Comparison of ENCODE assay signal across 26 cellular contexts in the genomic region with DNA sequence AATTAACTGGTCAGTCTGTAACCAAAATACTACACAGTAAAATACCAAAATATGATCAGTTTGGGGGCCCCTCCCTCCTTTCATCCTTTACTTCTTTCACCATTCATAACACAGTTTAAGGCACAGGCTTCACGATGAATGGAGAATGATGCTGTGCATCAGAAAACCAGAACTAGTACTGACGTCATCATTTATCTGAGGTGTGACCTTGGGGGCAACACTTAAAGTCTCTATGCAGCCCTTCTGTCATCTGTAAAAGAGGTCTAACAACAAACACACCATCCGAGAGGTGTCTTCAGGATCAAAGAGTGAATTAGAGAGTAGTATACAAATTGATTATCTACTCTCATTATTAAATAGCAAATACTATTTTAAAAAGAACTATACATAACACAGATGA.
DNase-seq lines count a peak whose midpoint lies in the region; ATAC-seq and TF ChIP-seq lines count a peak whose summit lies in the region.
"Had no signal": no experiment of that assay in that cellular context is flagged by ENCODE, and none has a peak within 500 bp of the region (broad histone marks: within the 10 kb centered on the region; RNA-seq: fewer than 3 reads in every experiment).

No MANE protein-coding gene starts in this region.

- H3K36me3 ChIP-seq in OCI-LY7 (ENCODE audit: insufficient read depth, low read length) (peaks cover 17% of the 10 kb centered on the region), BE2C (no peaks in the 10 kb centered on the region)
- H3K36me3 ChIP-seq: right atrium auricular region, thoracic aorta had no signal

- BruUV-seq in OCI-LY7 (replicated peaks; lab: Mats Ljungman, UMichigan): no TSS peak

- H3K9me3 ChIP-seq in OCI-LY7 (ENCODE audit: low read length): peaks cover 7% of the 10 kb centered on the region; the same call in 1 of the 2 replicates
- H3K9me3 ChIP-seq in BE2C: no peaks in the 10 kb centered on the region
- H3K9me3 ChIP-seq: Caco-2, thoracic aorta had no signal

- no peaks in the 10 kb centered on the region for H3K27me3 ChIP-seq in BE2C
- H3K27me3 ChIP-seq: foreskin keratinocyte, right atrium auricular region had no signal

- peaks cover 63% of the 10 kb centered on the region for H3K79me2 ChIP-seq in OCI-LY7 (ENCODE audit: insufficient read depth, low read depth, low read length)

- H3K27ac ChIP-seq in OCI-LY7 (ENCODE audit: low read depth, low read length, poor library complexity, severe bottlenecking): peak overlapping the region; percentile 97
- H3K27ac ChIP-seq: dorsolateral prefrontal cortex, foreskin keratinocyte, HL-60, right atrium auricular region, thoracic aorta had no signal

- TF ChIP-seq CTCF in OCI-LY7 (conservative IDR thresholded peaks at IDR 0.05; ENCODE audit: low read length) (no peak), BE2C (IDR thresholded peaks at IDR 0.05; ENCODE audit: low read depth, low read length) (no peak)

- ATAC-seq in activated naive CD8-positive, alpha-beta T cell treated with anti-CD3 and anti-CD28 coated beads, Interleukin-2, amount 10 ng/mL, durations not matched to agents 7 days and 5 days (ENCODE audit: low read depth): no peak
- ATAC-seq in GM18870 (IDR thresholded peaks at IDR 0.05; ENCODE audit: unreplicated experiment): no peak
- ATAC-seq in GM19328 (IDR thresholded peaks at IDR 0.05; ENCODE audit: unreplicated experiment): no peak
- ATAC-seq in HG02759 (IDR thresholded peaks at IDR 0.05; ENCODE audit: unreplicated experiment): no peak
- ATAC-seq: foreskin keratinocyte, PC-3 had no signal

- CTCF ChIA-PET in OCI-LY7 (lab: Charles Lee; ENCODE audit: unreplicated experiment): no interaction called here

- H3K36me3 Mint-ChIP-seq in activated naive CD4-positive, alpha-beta T cell treated with anti-CD3 and anti-CD28 coated beads, Interleukin-2, amount 50 U/mL, for 24 hours: peaks cover 15% of the 10 kb centered on the region
- H3K36me3 Mint-ChIP-seq in activated naive CD8-positive, alpha-beta T cell treated with anti-CD3 and anti-CD28 coated beads, Interleukin-2, amount 10 ng/mL, durations not matched to agents 7 days and 5 days: peaks cover 30% of the 10 kb centered on the region

- H3K4me1 Mint-ChIP-seq in activated naive CD4-positive, alpha-beta T cell treated with anti-CD3 and anti-CD28 coated beads, Interleukin-2, amount 50 U/mL, for 24 hours: peaks cover 89% of the 10 kb centered on the region
- peaks cover 63% of the 10 kb centered on the region for H3K4me1 Mint-ChIP-seq in activated naive CD8-positive, alpha-beta T cell treated with anti-CD3 and anti-CD28 coated beads, Interleukin-2, amount 10 ng/mL, durations not matched to agents 7 days and 5 days

- H3K4me1 ChIP-seq in OCI-LY7 (ENCODE audit: insufficient read depth, low read length, poor library complexity, severe bottlenecking) (peaks cover 98% of the 10 kb centered on the region), BE2C (no peaks in the 10 kb centered on the region)
- H3K4me1 ChIP-seq: foreskin keratinocyte, right atrium auricular region had no signal

- no peaks in the 10 kb centered on the region for H4K20me1 ChIP-seq in OCI-LY7 (ENCODE audit: insufficient read depth, low read length)

- no peak for DNase-seq in activated naive CD4-positive, alpha-beta T cell treated with Interleukin-2 at 50 U/mL for 16 hours
- no peak for DNase-seq in OCI-LY7 (ENCODE audit: low spot score)
- DNase-seq in activated naive CD8-positive, alpha-beta T cell treated with anti-CD3 and anti-CD28 coated beads, Interleukin-2, amount 10 ng/mL, durations not matched to agents 7 days and 5 days: no peak
- DNase-seq in BE2C: no peak
- DNase-seq: activated CD4-positive, CD25-positive, alpha-beta regulatory T cell; activated CD8-positive, alpha-beta memory T cell treated with anti-CD3 and anti-CD28 coated beads, Interleukin-2, amount 50 U/mL, for 4 hours; amniotic stem cell; Caco-2; dorsolateral prefrontal cortex; foreskin keratinocyte; H9; hippocampal formation; IMR-90; NCI-H1694; NCI-H774; PC-3; SIG-M5; stimulated activated CD4-positive, alpha-beta T cell treated with anti-CD3 and anti-CD28 coated beads, Interleukin-12 subunit alpha, Interleukin-12 subunit beta, amount 100 ng/mL, for 4 hours had no signal

- peak overlapping the region; percentile 65 for H3K4me3 Mint-ChIP-seq in activated naive CD4-positive, alpha-beta T cell treated with anti-CD3 and anti-CD28 coated beads, Interleukin-2, amount 50 U/mL, for 24 hours
- H3K4me3 Mint-ChIP-seq in activated naive CD8-positive, alpha-beta T cell treated with anti-CD3 and anti-CD28 coated beads, Interleukin-2, amount 10 ng/mL, durations not matched to agents 7 days and 5 days: peak overlapping the region; percentile 35
- H3K4me3 Mint-ChIP-seq: H9 had no signal

- H3K27ac Mint-ChIP-seq in activated naive CD4-positive, alpha-beta T cell treated with anti-CD3 and anti-CD28 coated beads, Interleukin-2, amount 50 U/mL, for 24 hours: peak overlapping the region; percentile 86
- H3K27ac Mint-ChIP-seq in activated naive CD8-positive, alpha-beta T cell treated with anti-CD3 and anti-CD28 coated beads, Interleukin-2, amount 10 ng/mL, durations not matched to agents 7 days and 5 days: peak overlapping the region; percentile 28
- H3K27ac Mint-ChIP-seq: H9 had no signal

- H3K4me3 ChIP-seq in OCI-LY7 (ENCODE audit: low read depth, low read length, poor library complexity, severe bottlenecking) (peak overlapping the region; percentile 47), BE2C (ENCODE audit: low read depth, low read length) (no peak overlapping the region)
- H3K4me3 ChIP-seq: dorsolateral prefrontal cortex, lung, right atrium auricular region, thoracic aorta had no signal

- intact Hi-C loops in OCI-LY7 (cut with micrococcal nuclease; ENCODE audit: unreplicated experiment): loop anchor here (5.0 kb wide), 1 partner anchor 40 kb away; no protein-coding TSS in a partner anchor

- POLR2A ChIA-PET in OCI-LY7 (lab: Charles Lee): interaction anchor here (1.7 to 3.6 kb wide), 2 partner anchors 53 to 159 kb away, joined by 3 to 16 read pairs; no protein-coding TSS in a partner anchor
- POLR2A ChIA-PET in activated naive CD8-positive, alpha-beta T cell treated with anti-CD3 and anti-CD28 coated beads, Interleukin-2, amount 10 ng/mL, durations not matched to agents 7 days and 5 days (lab: Charles Lee): no interaction called here

- H3K9me3 Mint-ChIP-seq in activated naive CD4-positive, alpha-beta T cell treated with anti-CD3 and anti-CD28 coated beads, Interleukin-2, amount 50 U/mL, for 24 hours: no peaks in the 10 kb centered on the region
- no peaks in the 10 kb centered on the region for H3K9me3 Mint-ChIP-seq in activated naive CD8-positive, alpha-beta T cell treated with anti-CD3 and anti-CD28 coated beads, Interleukin-2, amount 10 ng/mL, durations not matched to agents 7 days and 5 days

- H3K27me3 Mint-ChIP-seq in activated naive CD4-positive, alpha-beta T cell treated with anti-CD3 and anti-CD28 coated beads, Interleukin-2, amount 50 U/mL, for 24 hours: no peaks in the 10 kb centered on the region
- H3K27me3 Mint-ChIP-seq in activated naive CD8-positive, alpha-beta T cell treated with anti-CD3 and anti-CD28 coated beads, Interleukin-2, amount 10 ng/mL, durations not matched to agents 7 days and 5 days: no peaks in the 10 kb centered on the region

- H3K9me2 ChIP-seq in OCI-LY7 (ENCODE audit: insufficient read depth, low read length): no peaks in the 10 kb centered on the region

- no peak overlapping the region for H2AFZ ChIP-seq in OCI-LY7 (ENCODE audit: low read length)

- peak overlapping the region; percentile 87 for H3K4me2 ChIP-seq in OCI-LY7 (ENCODE audit: low read length)
